Comparison of ENCODE assay signal across 1 cellular context in genomic region chr7:81175291-81175942, GRCh38.
TF ChIP-seq lines count a peak whose summit lies in the region.

No MANE protein-coding gene starts in this region.

TF ChIP-seq in Ishikawa, 13 proteins besides CTCF, POLR2A, EP300 and RAD21 (continued from another document):
- no peak for TF ChIP-seq USF1 (IDR thresholded peaks at IDR 0.05)
- peak; percentile 87 for TF ChIP-seq TCF12 (IDR thresholded peaks at IDR 0.05; ENCODE audit: low read depth)
- no peak for TF ChIP-seq REST (IDR thresholded peaks at IDR 0.05; ENCODE audit: low read depth)
- peak; percentile 90 for TF ChIP-seq TEAD4 (IDR thresholded peaks at IDR 0.05)
- peak; percentile 83 for TF ChIP-seq FOXM1 (IDR thresholded peaks at IDR 0.05; ENCODE audit: borderline replicate concordance, low read depth)
- TF ChIP-seq CREB1 (IDR thresholded peaks at IDR 0.05; ENCODE audit: low read depth), result no peak
